Comparison of ENCODE assay signal across 17 cellular contexts in the genomic region with DNA sequence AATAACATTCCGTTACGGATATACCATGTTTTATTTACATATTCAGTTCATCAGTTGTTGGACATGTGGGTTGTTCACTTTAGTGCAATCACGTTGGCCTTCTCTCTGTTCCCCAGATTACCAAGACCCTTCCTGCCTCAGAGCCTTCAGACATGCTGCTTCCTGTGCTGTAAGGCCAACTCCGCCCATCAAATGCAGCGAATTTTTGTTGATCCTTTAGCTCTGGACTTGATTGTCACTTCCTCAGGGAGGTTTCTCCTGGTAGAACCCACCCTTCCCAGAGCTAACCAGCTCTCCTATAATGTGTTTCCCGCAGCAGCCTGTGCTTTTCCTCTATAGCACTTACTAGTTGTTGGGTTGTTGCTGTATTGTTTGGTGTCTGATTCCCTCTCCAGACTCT. TPM values are rescaled to one million over a fixed set of nuclear protein-coding genes. Genes with fewer than 3 reads are reported as not detected.
DNase-seq lines count a peak whose midpoint lies in the region; ATAC-seq, FAIRE-seq and TF ChIP-seq lines count a peak whose summit lies in the region.
"Had no signal": no experiment of that assay in that cellular context is flagged by ENCODE, and none has a peak within 500 bp of the region (broad histone marks: within the 10 kb centered on the region; RNA-seq: fewer than 3 reads in every experiment).

No MANE protein-coding gene starts in this region.

- TF ChIP-seq POLR2A in GM12892 (IDR thresholded peaks at IDR 0.05; ENCODE audit: low read depth, low read length): no peak

- no peaks in the 10 kb centered on the region for H3K9me3 ChIP-seq in Panc1 (ENCODE audit: control insufficient read depth, insufficient read depth, low read depth, low read length)

- no peaks in the 10 kb centered on the region for H3K27me3 ChIP-seq in Panc1 (ENCODE audit: control insufficient read depth, insufficient read depth, low read length)

- H3K4me1 ChIP-seq in Panc1 (ENCODE audit: control insufficient read depth, insufficient read depth, low read length): peaks cover 20% of the 10 kb centered on the region

- CTCF ChIA-PET in Panc1 (lab: Charles Lee): no interaction called here

- DNase-seq in GM12892 (ENCODE audit: insufficient read length) (no peak), Panc1 (ENCODE audit: low read depth, low spot score) (no peak), left ventricle myocardium superior (no peak), pulmonary artery endothelial cell (ENCODE audit: low read depth, low spot score) (peak; percentile 66), DMS 273 treated with DMSO at 0.1 percent for 48 hours (lab: John Stamatoyannopoulos, UW) (no peak), NOMO-1 treated with dmso at 0.1 percent for 144 hours (lab: John Stamatoyannopoulos, UW; ENCODE audit: unreplicated experiment) (no peak)
- no peak for DNase-seq in stimulated activated naive CD4-positive, alpha-beta T cell treated with Interleukin-2 at 50 U/mL for 16 hours (lab: John Stamatoyannopoulos, UW)
- DNase-seq: activated CD8-positive, alpha-beta memory T cell treated with anti-CD3 and anti-CD28 coated beads for 24 hours; C1 segment of cervical spinal cord; caudate nucleus; NCI-H1092; NCI-H446 treated with DMSO at 0.1 percent for 48 hours; stimulated activated CD4-positive, alpha-beta T cell treated with anti-CD3 and anti-CD28 coated beads, Interleukin-2, amount 100 ng/mL, for 48 hours; stimulated activated naive CD4-positive, alpha-beta T cell had no signal

- no TSS peak for BruUV-seq in Panc1 (replicated peaks; lab: Mats Ljungman, UMichigan)

- H3K36me3 ChIP-seq in Panc1 (ENCODE audit: control insufficient read depth, insufficient read depth, low read length): no peaks in the 10 kb centered on the region

- ATAC-seq in Panc1 (no peak), left ventricle myocardium superior (peak; percentile 55), GM19452 (IDR thresholded peaks at IDR 0.05; ENCODE audit: unreplicated experiment) (no peak)

- intact Hi-C loops in Panc1 (cut with micrococcal nuclease; ENCODE audit: unreplicated experiment): no loop called here
- intact Hi-C loops in left ventricle myocardium superior (cut with micrococcal nuclease): no loop called here

- no peak overlapping the region for H3K4me3 ChIP-seq in Panc1 (ENCODE audit: low read depth in 2 of 2, low read length in 2 of 2)

- peak; percentile 85 for FAIRE-seq in GM12892 (lab: Jason Lieb, UNC)
- FAIRE-seq: RCC 7860 had no signal

- TF ChIP-seq CTCF in Panc1 (IDR thresholded peaks at IDR 0.05): no peak

- 0 out of 2 replicates have a peak overlapping the region, but pooled peaks have one; percentile 10 for H3K27ac ChIP-seq in Panc1 (ENCODE audit: low read length)
- H3K27ac ChIP-seq: epithelial cell of prostate had no signal

- POLR2A ChIA-PET in Panc1 (lab: Charles Lee): no interaction called here

- in situ Hi-C loops in Panc1 (cut with HindIII; ENCODE audit: low pct_unique_long_range_greater_than_20kb, low sequenced_read_pairs): no loop called here

RNA-seq across cellular contexts. Expression of gene SWAP70, which starts 39.4 kb away (rescaled TPM):
- polyA plus RNA-seq in GM12892 (2012; ENCODE audit: missing spikeins): 82.1 TPM
- total RNA-seq in Panc1 (2021; ENCODE audit: unreplicated experiment) (96.0 TPM), left ventricle myocardium superior (25.0 TPM), pulmonary artery endothelial cell (132 and 136 TPM in 2 replicates)
- polyA plus RNA-seq in Panc1 (2012; ENCODE audit: insufficient read length): 88.3 TPM
